ENCODE assay signal across 25 cellular contexts in genomic region chr2:65334714-65335113, GRCh38.
DNase-seq lines count a peak whose midpoint lies in the region; ATAC-seq, FAIRE-seq and TF ChIP-seq lines count a peak whose summit lies in the region.
"Had no signal": no experiment of that assay in that cellular context is flagged by ENCODE, and none has a peak within 500 bp of the region (broad histone marks: within the 10 kb centered on the region; RNA-seq: fewer than 3 reads in every experiment).

No MANE protein-coding gene starts in this region.

- BruUV-seq in MCF 10A (replicated peaks; lab: Mats Ljungman, UMichigan) (no TSS peak), mammary epithelial cell (replicated peaks; lab: Mats Ljungman, UMichigan) (no TSS peak), K562 (replicated peaks; lab: Mats Ljungman, UMichigan) (no TSS peak)

- H3K4me1 Mint-ChIP-seq in MCF 10A (ENCODE audit: insufficient read depth, unreplicated experiment) = no peaks in the 10 kb centered on the region
- no peaks in the 10 kb centered on the region for H3K4me1 Mint-ChIP-seq in CD8-positive, alpha-beta T cell (ENCODE audit: low read depth)
- H3K4me1 Mint-ChIP-seq: B cell; CD8-positive, alpha-beta memory T cell had no signal

- H3K4me3 Mint-ChIP-seq in MCF 10A (ENCODE audit: unreplicated experiment) = no peak overlapping the region
- H3K4me3 Mint-ChIP-seq in CD8-positive, alpha-beta T cell = no peak overlapping the region
- H3K4me3 Mint-ChIP-seq: B cell; CD4-positive, alpha-beta T cell; CD8-positive, alpha-beta memory T cell had no signal

- H3K27me3 ChIP-seq in mammary epithelial cell (ENCODE audit: insufficient read depth, low read length) (no peaks in the 10 kb centered on the region), K562 (ENCODE audit: control insufficient read depth in 2 of 2, insufficient read depth in 2 of 2, low read length in 2 of 2) (no peaks in the 10 kb centered on the region), esophagus muscularis mucosa (no peaks in the 10 kb centered on the region)
- H3K27me3 ChIP-seq in CD8-positive, alpha-beta T cell (ENCODE audit: insufficient read depth, low read length) = no peaks in the 10 kb centered on the region
- H3K27me3 ChIP-seq: BLaER1 treated with 17β-estradiol and CSF1 and Interleukin-3, amounts not matched to agents 10 nM and 100 nM had no signal

- TF ChIP-seq EP300 in K562 (IDR thresholded peaks at IDR 0.05; ENCODE audit: low read length) (no peak), esophagus muscularis mucosa (IDR thresholded peaks at IDR 0.05) (no peak)

- TF ChIP-seq CTCF in MCF 10A (IDR thresholded peaks at IDR 0.05; ENCODE audit: unreplicated experiment) (no peak), mammary epithelial cell (conservative IDR thresholded peaks at IDR 0.05 in 1 of 2, IDR thresholded peaks at IDR 0.05 in 1 of 2; ENCODE audit: extremely low read depth in 1 of 2, insufficient read depth in 1 of 2, low read depth in 1 of 2, low read length in 2 of 2) (no peak), K562 (IDR thresholded peaks at IDR 0.05 in 2 of 3, conservative IDR thresholded peaks at IDR 0.05 in 1 of 3; ENCODE audit: insufficient read depth in 2 of 3, low read depth in 1 of 3, low read length in 3 of 3) (no peak), esophagus muscularis mucosa (IDR thresholded peaks at IDR 0.05) (no peak)
- no peak for TF ChIP-seq CTCF in CD8-positive, alpha-beta T cell (IDR thresholded peaks at IDR 0.05)

- no peak for DNase-seq in MCF 10A (ENCODE audit: unreplicated experiment)
- DNase-seq in mammary epithelial cell = no peak
- DNase-seq in K562 (ENCODE audit: extremely low read depth in 1 of 4, low spot score in 3 of 4) = no peak
- peak; percentile 39 for DNase-seq in esophagus muscularis mucosa (ENCODE audit: extremely low spot score)
- no peak for DNase-seq in NOMO-1 treated with dmso at 0.1 percent for 144 hours (lab: John Stamatoyannopoulos, UW; ENCODE audit: unreplicated experiment)
- DNase-seq in CD8-positive, alpha-beta T cell = no peak
- DNase-seq: AML-193; CD4-positive, alpha-beta T cell; CD8-positive, alpha-beta memory T cell; COR-L47; DMS 273 treated with DMSO at 0.1 percent for 48 hours; DMS153; DMS53; DMS79; DND-41; EL; GDM1 had no signal

- peak; percentile 29 for FAIRE-seq in K562 (lab: Jason Lieb, UNC)
- FAIRE-seq: A549, GM12878, GM12892, GM18507 had no signal

- H3K36me3 ChIP-seq in mammary epithelial cell (ENCODE audit: insufficient read depth, low read length) (peaks cover 28% of the 10 kb centered on the region), K562 (ENCODE audit: control insufficient read depth, insufficient read depth, low read length) (peaks cover 49% of the 10 kb centered on the region), esophagus muscularis mucosa (peaks cover 11 to 42% (median 22%) of the 10 kb centered on the region in 4 donors)
- no peaks in the 10 kb centered on the region for H3K36me3 ChIP-seq in CD8-positive, alpha-beta T cell (ENCODE audit: insufficient read depth, low read length)

- no peaks in the 10 kb centered on the region for H3K9me1 ChIP-seq in K562 (ENCODE audit: control insufficient read depth, insufficient read depth, low read length)

- POLR2A ChIA-PET in MCF 10A (lab: Yijun Ruan, JAX) = no interaction called here
- POLR2A ChIA-PET in K562 (lab: Yijun Ruan, JAX) = no interaction called here
- POLR2A ChIA-PET in CD8-positive, alpha-beta T cell (lab: Charles Lee) = no interaction called here

- TF ChIP-seq POLR2A in K562 (conservative IDR thresholded peaks at IDR 0.05) (no peak), esophagus muscularis mucosa (IDR thresholded peaks at IDR 0.05; ENCODE audit: low read depth) (no peak)

- peak overlapping the region; percentile 28 for H3K27ac Mint-ChIP-seq in MCF 10A (ENCODE audit: low read depth, unreplicated experiment)
- H3K27ac Mint-ChIP-seq in CD8-positive, alpha-beta T cell = no peak overlapping the region
- H3K27ac Mint-ChIP-seq: B cell; CD4-positive, alpha-beta T cell; CD8-positive, alpha-beta memory T cell had no signal

- no peak overlapping the region for H3K4me2 ChIP-seq in mammary epithelial cell (ENCODE audit: insufficient read depth, low read depth, low read length)
- H3K4me2 ChIP-seq in K562 (ENCODE audit: insufficient read depth, low read length) = no peak overlapping the region
- H3K4me2 ChIP-seq: A549; BLaER1 treated with 17β-estradiol and CSF1 and Interleukin-3, amounts not matched to agents 10 nM and 100 nM had no signal

- intact Hi-C loops in MCF 10A (cut with micrococcal nuclease) (no loop called here), mammary epithelial cell (cut with micrococcal nuclease) (no loop called here), K562 (cut with micrococcal nuclease) (no loop called here), esophagus muscularis mucosa (cut with DNase I) (no loop called here)
- intact Hi-C loops in CD8-positive, alpha-beta T cell (cut with DNase I, micrococcal nuclease) = no loop called here

- peaks cover 36% of the 10 kb centered on the region for H3K36me3 Mint-ChIP-seq in MCF 10A (ENCODE audit: insufficient read depth, unreplicated experiment)
- no peaks in the 10 kb centered on the region for H3K36me3 Mint-ChIP-seq in CD8-positive, alpha-beta T cell
- H3K36me3 Mint-ChIP-seq: CD8-positive, alpha-beta memory T cell had no signal

- CTCF ChIA-PET in MCF 10A (lab: Yijun Ruan, JAX) (interaction anchor here (0.6 kb wide), 1 partner anchor 1470 kb away, joined by 4 read pairs; no protein-coding TSS in a partner anchor), mammary epithelial cell (lab: Charles Lee; ENCODE audit: low non-redundant PET) (no interaction called here), K562 (lab: Yijun Ruan, JAX; ENCODE audit: low intra/inter-chr PET ratio) (no interaction called here)
- CTCF ChIA-PET in CD8-positive, alpha-beta T cell (lab: Charles Lee) = no interaction called here

- no peak overlapping the region for H3K9ac ChIP-seq in mammary epithelial cell (ENCODE audit: insufficient read depth, low read length)
- H3K9ac ChIP-seq in K562 (ENCODE audit: insufficient read depth in 1 of 2, low read depth in 2 of 2, low read length in 2 of 2) = no peak overlapping the region
- H3K9ac ChIP-seq: BLaER1 treated with 17β-estradiol and CSF1 and Interleukin-3, amounts not matched to agents 10 nM and 100 nM had no signal

- H4K20me1 ChIP-seq in mammary epithelial cell (ENCODE audit: insufficient read depth, low read length) = no peaks in the 10 kb centered on the region
- H4K20me1 ChIP-seq in K562 (replicated peaks; ENCODE audit: control insufficient read depth, insufficient read depth, low read length) = no peaks in the 10 kb centered on the region

- H3K9me3 Mint-ChIP-seq in MCF 10A (ENCODE audit: unreplicated experiment) = no peaks in the 10 kb centered on the region
- H3K9me3 Mint-ChIP-seq in CD8-positive, alpha-beta T cell = no peaks in the 10 kb centered on the region
- H3K9me3 Mint-ChIP-seq: CD4-positive, alpha-beta T cell; CD8-positive, alpha-beta memory T cell had no signal

- dilution Hi-C loops in mammary epithelial cell (cut with HindIII; ENCODE audit: low sequenced_read_pairs) = no loop called here

- in situ Hi-C loops in mammary epithelial cell (cut with MboI; ENCODE audit: low sequenced_read_pairs in 2 of 2) (no loop called here), K562 (cut with MboI) (no loop called here)

- no peak overlapping the region for H2AFZ ChIP-seq in mammary epithelial cell (ENCODE audit: low read depth, low read length)
- H2AFZ ChIP-seq in K562 (ENCODE audit: low read depth, low read length) = no peak overlapping the region

- no peaks in the 10 kb centered on the region for H3K9me3 ChIP-seq in mammary epithelial cell (replicated peaks; ENCODE audit: insufficient read depth, low read length)
- no peaks in the 10 kb centered on the region for H3K9me3 ChIP-seq in K562 (replicated peaks; ENCODE audit: control insufficient read depth, insufficient read depth, low read depth, low read length)
- H3K9me3 ChIP-seq in esophagus muscularis mucosa = no peaks in the 10 kb centered on the region
- no peaks in the 10 kb centered on the region for H3K9me3 ChIP-seq in CD8-positive, alpha-beta T cell (ENCODE audit: low read length)
- H3K9me3 ChIP-seq: A549 had no signal

- ATAC-seq in K562 = no peak
- ATAC-seq in CD8-positive, alpha-beta T cell = no peak
- ATAC-seq: A549, GM12878 had no signal

- no peaks in the 10 kb centered on the region for H3K4me1 ChIP-seq in mammary epithelial cell (ENCODE audit: insufficient read depth, low read length)
- H3K4me1 ChIP-seq in K562 (replicated peaks in 1 of 2; ENCODE audit: control insufficient read depth in 2 of 2, insufficient read depth in 2 of 2, low read length in 2 of 2) = no peaks in the 10 kb centered on the region
- no peaks in the 10 kb centered on the region for H3K4me1 ChIP-seq in esophagus muscularis mucosa
- H3K4me1 ChIP-seq in CD8-positive, alpha-beta T cell (ENCODE audit: insufficient read depth, low read length) = no peaks in the 10 kb centered on the region
- H3K4me1 ChIP-seq: BLaER1 treated with 17β-estradiol and CSF1 and Interleukin-3, amounts not matched to agents 10 nM and 100 nM had no signal

- no peaks in the 10 kb centered on the region for H3K27me3 Mint-ChIP-seq in MCF 10A (ENCODE audit: insufficient read depth, unreplicated experiment)
- H3K27me3 Mint-ChIP-seq in CD8-positive, alpha-beta T cell (ENCODE audit: low read depth) = no peaks in the 10 kb centered on the region
- H3K27me3 Mint-ChIP-seq: B cell; CD4-positive, alpha-beta T cell; CD8-positive, alpha-beta memory T cell had no signal

- H3K79me2 ChIP-seq in mammary epithelial cell (ENCODE audit: insufficient read depth, low read length) (peaks cover 16% of the 10 kb centered on the region), K562 (ENCODE audit: control insufficient read depth, insufficient read depth, low read length) (no peaks in the 10 kb centered on the region)

- no peak overlapping the region for H3K4me3 ChIP-seq in mammary epithelial cell (replicated peaks in 1 of 3; ENCODE audit: insufficient read depth in 1 of 3, low read depth in 2 of 3, low read length in 3 of 3)
- H3K4me3 ChIP-seq in K562 = no peak overlapping the region
- no peak overlapping the region for H3K4me3 ChIP-seq in esophagus muscularis mucosa
- H3K4me3 ChIP-seq in CD8-positive, alpha-beta T cell (ENCODE audit: low read depth, low read length) = no peak overlapping the region
- H3K4me3 ChIP-seq: A549; BLaER1 treated with 17β-estradiol and CSF1 and Interleukin-3, amounts not matched to agents 10 nM and 100 nM; GM12878 had no signal

- no peak for TF ChIP-seq RAD21 in K562 (CRISPR knock-in tag; conservative IDR thresholded peaks at IDR 0.05 in 1 of 2, IDR thresholded peaks at IDR 0.05 in 1 of 2)

- WGBS in mammary epithelial cell (ENCODE audit: low coverage, missing lambda C conversion rate) = 75% methylated on average over 4 of the region's 4 CpGs
- 84% methylated on average over 4 of the region's 4 CpGs for WGBS in K562 (ENCODE audit: insufficient coverage, low coverage, missing lambda C conversion rate)
- WGBS in esophagus muscularis mucosa = 94% methylated on average over 4 of the region's 4 CpGs

- no peak overlapping the region for H3K27ac ChIP-seq in mammary epithelial cell (ENCODE audit: insufficient read depth, low read depth, low read length)
- H3K27ac ChIP-seq in K562 (ENCODE audit: extremely low read depth, low read depth, low read length) = no peak overlapping the region
- H3K27ac ChIP-seq in esophagus muscularis mucosa (replicated peaks in 1 of 4) = no peak overlapping the region
- no peak overlapping the region for H3K27ac ChIP-seq in CD8-positive, alpha-beta T cell (ENCODE audit: low read depth, low read length)
- H3K27ac ChIP-seq: 22Rv1; A549; BLaER1 treated with 17β-estradiol and CSF1 and Interleukin-3, amounts not matched to agents 10 nM and 100 nM; C4-2B had no signal
